Comparison of ENCODE assay signal across 1 cellular context in the genomic region with DNA sequence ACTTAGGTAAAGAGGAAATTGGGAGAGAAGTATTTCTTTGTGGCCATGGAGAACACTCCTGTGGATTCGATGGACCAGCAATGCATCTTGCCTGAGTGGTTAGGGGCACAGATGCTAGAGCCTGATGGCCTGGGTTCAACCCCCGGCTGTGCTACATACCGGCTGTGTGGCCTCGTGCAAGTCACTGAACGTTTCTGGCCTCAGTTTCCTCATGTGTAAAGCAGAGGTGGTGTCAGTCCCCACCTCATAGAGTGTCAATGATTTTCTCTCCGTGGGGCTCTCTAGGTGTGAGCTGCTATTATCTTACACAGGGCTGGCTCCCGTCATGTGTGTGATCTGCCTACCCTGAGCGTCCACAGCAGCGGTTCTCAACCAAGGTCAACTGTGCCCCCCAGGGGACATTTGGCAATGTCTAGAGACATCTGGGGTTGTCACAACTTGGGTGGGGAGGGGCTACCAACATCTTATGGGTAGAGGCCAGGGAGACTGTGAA.
TF ChIP-seq lines count a peak whose summit lies in the region.

No MANE protein-coding gene starts in this region.

TF ChIP-seq in IMR-90, 13 proteins besides CTCF, POLR2A, EP300 and RAD21 (continued from another document):
- no peak for TF ChIP-seq FOS (IDR thresholded peaks at IDR 0.05; ENCODE audit: low read depth, low read length)
- no peak for TF ChIP-seq NFE2L2 (IDR thresholded peaks at IDR 0.05; ENCODE audit: low read depth, low read length)
- TF ChIP-seq, protein P1, sequence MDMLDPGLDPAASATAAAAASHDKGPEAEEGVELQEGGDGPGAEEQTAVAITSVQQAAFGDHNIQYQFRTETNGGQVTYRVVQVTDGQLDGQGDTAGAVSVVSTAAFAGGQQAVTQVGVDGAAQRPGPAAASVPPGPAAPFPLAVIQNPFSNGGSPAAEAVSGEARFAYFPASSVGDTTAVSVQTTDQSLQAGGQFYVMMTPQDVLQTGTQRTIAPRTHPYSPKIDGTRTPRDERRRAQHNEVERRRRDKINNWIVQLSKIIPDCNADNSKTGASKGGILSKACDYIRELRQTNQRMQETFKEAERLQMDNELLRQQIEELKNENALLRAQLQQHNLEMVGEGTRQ (IDR thresholded peaks at IDR 0.05; ENCODE audit: low read depth, low read length): no peak
